Comparison of ENCODE assay signal across 28 cellular contexts in the genomic region with DNA sequence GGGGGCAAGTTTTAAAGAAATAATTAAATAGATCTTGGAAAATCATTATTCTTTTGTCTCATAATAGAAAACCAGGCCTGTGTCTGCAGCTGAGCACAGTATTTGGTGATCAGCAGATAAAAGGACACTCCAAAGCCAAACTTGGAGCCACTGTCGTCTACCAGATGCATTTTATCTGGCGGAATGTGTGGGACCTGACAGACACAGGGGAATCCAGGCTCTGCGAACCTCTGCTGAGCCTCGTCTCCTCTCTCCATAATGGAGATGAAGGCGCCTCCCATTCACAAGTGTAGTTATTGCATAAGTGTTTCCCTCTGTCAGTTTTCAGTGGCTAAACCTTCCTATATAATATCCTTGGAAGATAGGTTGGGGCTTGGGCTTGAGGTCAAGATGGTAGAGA. TPM values are rescaled to one million over a fixed set of nuclear protein-coding genes. Genes with fewer than 3 reads are reported as not detected.
DNase-seq lines count a peak whose midpoint lies in the region; ATAC-seq, FAIRE-seq and TF ChIP-seq lines count a peak whose summit lies in the region.
"Had no signal": no experiment of that assay in that cellular context is flagged by ENCODE, and none has a peak within 500 bp of the region (broad histone marks: within the 10 kb centered on the region; RNA-seq: fewer than 3 reads in every experiment).

No MANE protein-coding gene starts in this region.

- TF ChIP-seq EP300 in H1 (IDR thresholded peaks at IDR 0.05; ENCODE audit: borderline replicate concordance in 1 of 2, low read depth in 2 of 2, low read length in 2 of 2): no peak

- no peak overlapping the region for H2BK120ac ChIP-seq in H1 (replicated peaks; ENCODE audit: low read depth, low read length)

- no peak overlapping the region for H4K5ac ChIP-seq in H1 (ENCODE audit: insufficient read length, low read depth, low read length)

- no peak for FAIRE-seq in H1 (lab: Jason Lieb, UNC)
- FAIRE-seq: keratinocyte had no signal

- no peak overlapping the region for H2BK20ac ChIP-seq in H1 (ENCODE audit: low read length)

- H3K4me2 ChIP-seq in H1 (ENCODE audit: insufficient read depth in 1 of 2, low read depth in 2 of 2, low read length in 2 of 2): no peak overlapping the region

- no peak overlapping the region for H3K9ac ChIP-seq in H1 (replicated peaks in 1 of 4; ENCODE audit: extremely low read depth in 1 of 4, low read depth in 3 of 4, low read length in 3 of 4)

- H3K27ac ChIP-seq in H1 (ENCODE audit: low read depth, low read length): no peak overlapping the region
- H3K27ac ChIP-seq: epithelial cell of prostate had no signal

- H3K23me2 ChIP-seq in H1 (ENCODE audit: low read depth, low read length): peaks cover 2% of the 10 kb centered on the region; the same call in 1 of the 2 replicates

- no peaks in the 10 kb centered on the region for H4K20me1 ChIP-seq in H1 (replicated peaks in 1 of 2; ENCODE audit: control insufficient read depth in 1 of 2, insufficient read depth in 2 of 2, low read length in 2 of 2)

- no peaks in the 10 kb centered on the region for H3K36me3 ChIP-seq in H1 (ENCODE audit: control insufficient read depth in 2 of 4, insufficient read depth in 4 of 4, low read length in 3 of 4)

- no peak for TF ChIP-seq RAD21 in H1 (IDR thresholded peaks at IDR 0.05 in 1 of 2, conservative IDR thresholded peaks at IDR 0.05 in 1 of 2; ENCODE audit: low read depth in 2 of 2, low read length in 2 of 2)

- ATAC-seq in stimulated activated effector memory CD8-positive, alpha-beta T cell treated with anti-CD3 and anti-CD28 coated beads, Interleukin-12 subunit alpha, Interleukin-12 subunit beta, amount 100 ng/mL, for 72 hours: no peak
- ATAC-seq: activated CD4-positive, alpha-beta T cell treated with anti-CD3 and anti-CD28 coated beads for 36 hours; activated T-cell treated with anti-CD3 and anti-CD28 coated beads, Interleukin-2, amount 50 U/mL, for 4 hours; naive thymus-derived CD8-positive, alpha-beta T cell had no signal

- H2BK12ac ChIP-seq in H1 (ENCODE audit: low read depth, low read length): 0 out of 2 replicates have a peak overlapping the region, but pooled peaks have one; percentile 23

- H4K8ac ChIP-seq in H1 (ENCODE audit: extremely low read depth, insufficient read depth, low read length): no peak overlapping the region

- no peaks in the 10 kb centered on the region for H3K79me2 ChIP-seq in H1 (ENCODE audit: control insufficient read depth in 1 of 2, insufficient read depth in 2 of 2, low read length in 2 of 2)

- no peaks in the 10 kb centered on the region for H3K9me3 Mint-ChIP-seq in stimulated activated effector memory CD8-positive, alpha-beta T cell treated with anti-CD3 and anti-CD28 coated beads, Interleukin-12 subunit alpha, Interleukin-12 subunit beta, amount 100 ng/mL, for 72 hours
- H3K9me3 Mint-ChIP-seq: activated T-cell treated with anti-CD3 and anti-CD28 coated beads, Interleukin-2, amount 50 U/mL, for 4 hours; CD8-positive, alpha-beta memory T cell; central memory CD8-positive, alpha-beta T cell; naive thymus-derived CD8-positive, alpha-beta T cell had no signal

- H3K36me3 Mint-ChIP-seq in stimulated activated effector memory CD8-positive, alpha-beta T cell treated with anti-CD3 and anti-CD28 coated beads, Interleukin-12 subunit alpha, Interleukin-12 subunit beta, amount 100 ng/mL, for 72 hours: no peaks in the 10 kb centered on the region

- POLR2A ChIA-PET in H1 (lab: Charles Lee; ENCODE audit: partially characterized antibody): interaction anchor here (0.7 to 1.0 kb wide), 2 partner anchors 17 to 88 kb away, joined by 3 to 4 read pairs; no protein-coding TSS in a partner anchor

- H2AK5ac ChIP-seq in H1 (ENCODE audit: low read depth, low read length): no peak overlapping the region

- DNase-seq in MV-4-11 (lab: John Stamatoyannopoulos, UW) (peak; percentile 32), H1 (ENCODE audit: low read depth in 1 of 2, low spot score in 2 of 2) (no peak), left kidney (ENCODE audit: low read depth, low spot score) (peak; percentile 15), HK-2 (ENCODE audit: unreplicated experiment) (no peak), pons (ENCODE audit: low spot score) (no peak)
- no peak for DNase-seq in stimulated activated effector memory CD8-positive, alpha-beta T cell treated with anti-CD3 and anti-CD28 coated beads, Interleukin-12 subunit alpha, Interleukin-12 subunit beta, amount 100 ng/mL, for 72 hours (ENCODE audit: low spot score in 2 of 2)
- no peak for DNase-seq in activated effector memory CD4-positive, alpha-beta T cell treated with anti-CD3 and anti-CD28 coated beads, Interleukin-2, amount 50 U/mL, for 16 hours
- no peak for DNase-seq in NK-92 treated with Interleukin-12 subunit alpha and Interleukin-12 subunit beta, amount 100 ng/mL, for 24 hours (lab: John Stamatoyannopoulos, UW)
- DNase-seq: activated CD4-positive, alpha-beta T cell treated with anti-CD3 and anti-CD28 coated beads for 36 hours; activated CD8-positive, alpha-beta memory T cell treated with anti-CD3 and anti-CD28 coated beads for 24 hours; activated naive CD4-positive, alpha-beta T cell treated with Interleukin-2 at 50 U/mL for 16 hours; activated T-cell treated with anti-CD3 and anti-CD28 coated beads, Interleukin-2, amount 50 U/mL, for 4 hours; amygdala; CD8-positive, alpha-beta memory T cell; GF-D8; KG1; mesenchymal stem cell; naive thymus-derived CD8-positive, alpha-beta T cell; NCI-H1694 treated with DMSO at 0.1 percent for 48 hours; NCI-H748 treated with DMSO at 0.1 percent for 48 hours; SHP77 treated with DMSO at 0.1 percent for 48 hours; stimulated activated naive CD4-positive, alpha-beta T cell; T-helper 1 cell had no signal

- no peaks in the 10 kb centered on the region for H3K9me3 ChIP-seq in H1 (ENCODE audit: insufficient read depth in 2 of 2, low read depth in 1 of 2, low read length in 1 of 2)

- no peak for TF ChIP-seq CTCF in H1 (IDR thresholded peaks at IDR 0.05; ENCODE audit: control extremely low read depth in 1 of 3, insufficient read depth in 1 of 3, low read depth in 1 of 3, low read length in 3 of 3)

- H4K91ac ChIP-seq in H1 (replicated peaks; ENCODE audit: insufficient read length, low read length): no peak overlapping the region

- H3K23ac ChIP-seq in H1 (ENCODE audit: insufficient read length): no peak overlapping the region

- no peak overlapping the region for H3K14ac ChIP-seq in H1 (ENCODE audit: insufficient read length)

- no peak for TF ChIP-seq POLR2A in H1 (IDR thresholded peaks at IDR 0.05; ENCODE audit: control extremely low read depth in 1 of 2, low read depth in 2 of 2, low read length in 2 of 2)

- no peak overlapping the region for H3K4me3 Mint-ChIP-seq in stimulated activated effector memory CD8-positive, alpha-beta T cell treated with anti-CD3 and anti-CD28 coated beads, Interleukin-12 subunit alpha, Interleukin-12 subunit beta, amount 100 ng/mL, for 72 hours
- H3K4me3 Mint-ChIP-seq: activated CD4-positive, alpha-beta T cell treated with anti-CD3 and anti-CD28 coated beads for 36 hours; activated T-cell treated with anti-CD3 and anti-CD28 coated beads, Interleukin-2, amount 50 U/mL, for 4 hours; central memory CD8-positive, alpha-beta T cell; naive thymus-derived CD8-positive, alpha-beta T cell had no signal

- CTCF ChIA-PET in H1 (lab: Charles Lee; ENCODE audit: partially characterized antibody): interaction anchor here (1.4 to 1.7 kb wide), 3 partner anchors 8 to 127 kb away, joined by 3 to 4 read pairs (median 3); no protein-coding TSS in a partner anchor

- H3K56ac ChIP-seq in H1 (replicated peaks; ENCODE audit: insufficient read length, low read depth, low read length): no peak overlapping the region

- peaks cover 11% of the 10 kb centered on the region for H3K4me1 Mint-ChIP-seq in stimulated activated effector memory CD8-positive, alpha-beta T cell treated with anti-CD3 and anti-CD28 coated beads, Interleukin-12 subunit alpha, Interleukin-12 subunit beta, amount 100 ng/mL, for 72 hours

- peaks cover 2 to 12% (median 5%) of the 10 kb centered on the region in 4 experiments for H3K4me1 ChIP-seq in H1 (replicated peaks in 1 of 4; ENCODE audit: control insufficient read depth in 3 of 4, insufficient read depth in 4 of 4, low read length in 3 of 4)

- H3K27me3 ChIP-seq in H1 (replicated peaks in 1 of 4; ENCODE audit: control insufficient read depth in 3 of 4, extremely low read depth in 1 of 4, insufficient read depth in 3 of 4, low read length in 3 of 4): no peaks in the 10 kb centered on the region; a peak in 1 of 7 replicates

- H3K4ac ChIP-seq in H1 (replicated peaks; ENCODE audit: insufficient read length, low read depth, low read length): no peak overlapping the region

- peak overlapping the region; percentile 69 for H3K27ac Mint-ChIP-seq in stimulated activated effector memory CD8-positive, alpha-beta T cell treated with anti-CD3 and anti-CD28 coated beads, Interleukin-12 subunit alpha, Interleukin-12 subunit beta, amount 100 ng/mL, for 72 hours
- H3K27ac Mint-ChIP-seq: activated CD4-positive, alpha-beta T cell treated with anti-CD3 and anti-CD28 coated beads for 36 hours; progenitor cell of endocrine pancreas had no signal

- H3K79me1 ChIP-seq in H1 (ENCODE audit: low read depth, low read length): no peaks in the 10 kb centered on the region

- no peak overlapping the region for H2BK15ac ChIP-seq in H1 (ENCODE audit: low read length)

- no peak overlapping the region; the same call in 1 of the 2 replicates for H3K18ac ChIP-seq in H1 (ENCODE audit: extremely low read depth, low read length)

- H2BK5ac ChIP-seq in H1 (ENCODE audit: low read depth, low read length): no peak overlapping the region

- no peak overlapping the region for H3K4me3 ChIP-seq in H1 (ENCODE audit: extremely low read depth in 1 of 4, insufficient read depth in 2 of 4, low read depth in 3 of 4, low read length in 4 of 4)
- H3K4me3 ChIP-seq: skin epidermis had no signal

- H2AFZ ChIP-seq in H1 (ENCODE audit: low read length): no peak overlapping the region

- WGBS in H1 (ENCODE audit: extremely low coverage in 1 of 2, insufficient coverage in 1 of 2, insufficient read length in 1 of 2, insufficient replicate concordance in 2 of 2, low coverage in 1 of 2, low lambda C conversion rate in 2 of 2, missing lambda C conversion rate in 1 of 2), 2 experiments: 72% methylated on average over 5 of the region's 5 CpGs; no CpG with 5 or more reads in 1 of the 2 experiments

TF ChIP-seq in H1, 55 proteins besides CTCF, POLR2A, EP300 and RAD21 (continues in another document):
- TF ChIP-seq POU5F1 (IDR thresholded peaks at IDR 0.05; ENCODE audit: low read depth, low read length) (no peak), GABPA (IDR thresholded peaks at IDR 0.05; ENCODE audit: borderline replicate concordance, insufficient read depth, low read length) (no peak), TCF12 (IDR thresholded peaks at IDR 0.05; ENCODE audit: low read depth, low read length) (no peak)

RNA-seq across cellular contexts. Expression of gene EEFSEC, which starts 42.1 kb away (rescaled TPM):
- total RNA-seq in H1 (2021; fragmentation: NEBNext Ultra II Directional; extraction: Animal tissue kit (Norgen Biotek cat#: 25700)): 13.1 and 13.8 TPM in 2 replicates
- polyA plus RNA-seq in H1 (2011; rRNA removed): 19.8 and 27.6 TPM in 2 replicates
- 16.2 TPM for polyA plus RNA-seq in H1 (2011; cell fraction: cytosol; rRNA removed)
- polyA plus RNA-seq in H1 (2011; cell fraction: nucleus; rRNA removed): 17.5 TPM
- polyA plus RNA-seq in H1 (2012, experiment 1 of 2): 7.3 to 14.1 TPM (median 12.1 TPM) in 4 replicates
- polyA plus RNA-seq in H1 (2012, experiment 2 of 2): 15.7 TPM
- polyA plus RNA-seq in H1 (2013, experiment 1 of 2): 8.8 TPM
- polyA plus RNA-seq in H1 (2013, experiment 2 of 2): 9.1 TPM
- 11.9 and 12.1 TPM in 2 replicates for polyA minus RNA-seq in H1 (2011; rRNA and poly(A)+ RNA removed)
- polyA minus RNA-seq in H1 (2011; cell fraction: cytosol; rRNA and poly(A)+ RNA removed): 11.4 TPM
- polyA minus RNA-seq in H1 (2011; cell fraction: nucleus; rRNA and poly(A)+ RNA removed): 22.0 TPM

Comparison
In these comparisons a context has a peak if more than half of its experiments do, and no peak if none do; other contexts are left out.
1. DNase-seq: peak in MV-4-11 (single experiment) and left kidney (single experiment); none in H1 (0 of 2), stimulated activated effector memory CD8-positive, alpha-beta T cell treated with anti-CD3 and anti-CD28 coated beads, Interleukin-12 subunit alpha, Interleukin-12 subunit beta, amount 100 ng/mL, for 72 hours (0 of 2), activated effector memory CD4-positive, alpha-beta T cell treated with anti-CD3 and anti-CD28 coated beads, Interleukin-2, amount 50 U/mL, for 16 hours (single experiment), HK-2 (single experiment), pons (single experiment) and NK-92 treated with Interleukin-12 subunit alpha and Interleukin-12 subunit beta, amount 100 ng/mL, for 24 hours (single experiment).